Comparison of ENCODE assay signal across 8 cellular contexts in the genomic region with DNA sequence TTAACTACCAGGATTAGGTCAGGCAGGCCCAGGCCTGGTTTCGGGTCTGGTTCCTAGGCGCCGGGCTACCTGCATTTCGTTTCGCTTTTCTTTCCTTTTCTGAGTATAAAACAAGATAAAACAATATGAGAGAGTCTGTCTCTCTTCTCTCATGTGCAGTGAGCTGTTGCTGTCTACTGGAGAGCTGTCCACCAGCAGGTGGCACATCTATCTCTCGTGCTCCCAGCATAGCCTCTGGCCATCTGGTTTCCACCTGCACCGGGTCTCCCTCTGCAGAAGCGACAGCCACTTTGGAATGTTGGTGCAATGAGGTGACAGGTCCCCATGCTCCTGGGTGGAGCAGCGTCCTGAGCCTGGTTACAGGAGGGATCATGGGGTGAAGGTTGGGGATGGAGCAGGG.
DNase-seq lines count a peak whose midpoint lies in the region; ATAC-seq and TF ChIP-seq lines count a peak whose summit lies in the region.

No MANE protein-coding gene starts in this region.

- ATAC-seq in GM21447 (IDR thresholded peaks at IDR 0.05; ENCODE audit: unreplicated experiment), result no peak

- in situ Hi-C loops in GM13976 (cut with MboI; ENCODE audit: low sequenced_read_pairs, unreplicated experiment), result no loop called here

- peak; percentile 60 for TF ChIP-seq CTCF in GM13976 (IDR thresholded peaks at IDR 0.05; ENCODE audit: borderline replicate concordance, control extremely low read depth, extremely low read depth, insufficient read depth, missing control alignments)

- intact Hi-C loops in posterior cingulate gyrus (cut with DNase I), result loop anchor here (1.0 kb wide), 1 partner anchor 112 kb away; no protein-coding TSS in a partner anchor

- DNase-seq in AG20443 (ENCODE audit: low spot score) (peak; percentile 78), GM13976 (ENCODE audit: low spot score) (peak; percentile 65), NCI-H524 treated with DMSO at 0.1 percent for 48 hours (lab: John Stamatoyannopoulos, UW) (peak; percentile 41), glomerular visceral epithelial cell (ENCODE audit: extremely low spot score) (peak; percentile 51), posterior cingulate gyrus (peak in 7 of 10 donors; percentile 22 to 90 (median 39)), NCI-H1048 (lab: John Stamatoyannopoulos, UW) (no peak)
- DNase-seq in activated naive CD4-positive, alpha-beta T cell treated with Interleukin-2 at 50 U/mL for 16 hours, result peak; percentile 15
